ENCODE assay signal across 8 cellular contexts in the genomic region with DNA sequence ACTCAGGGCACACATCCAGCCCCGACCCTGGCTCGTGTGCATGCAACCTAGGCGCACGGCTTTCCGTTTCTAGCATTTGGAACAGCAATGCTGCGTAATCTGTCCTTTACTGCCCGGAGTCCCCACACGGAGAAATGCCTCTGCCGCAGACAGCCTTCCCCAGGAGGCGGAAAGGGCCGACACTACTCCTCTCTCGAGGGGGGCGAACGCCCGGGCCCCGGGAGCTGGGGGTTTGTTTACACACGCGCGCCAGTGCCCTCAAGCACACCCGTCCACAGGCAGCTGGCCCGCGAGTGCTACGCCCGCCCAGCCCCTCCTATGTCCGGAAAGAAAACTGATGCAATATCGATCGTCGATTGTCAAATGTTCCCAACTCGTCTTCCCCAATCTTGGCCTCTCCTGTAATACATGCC. TPM values are rescaled to one million over a fixed set of nuclear protein-coding genes. Genes with fewer than 3 reads are reported as not detected.
DNase-seq lines count a peak whose midpoint lies in the region; ATAC-seq and TF ChIP-seq lines count a peak whose summit lies in the region.

No MANE protein-coding gene starts in this region.

- H3K27ac ChIP-seq in 22Rv1 = peak overlapping the region; percentile 97

- peak overlapping the region; percentile 99 for H3K4me3 Mint-ChIP-seq in activated T-cell treated with anti-CD3 and anti-CD28 coated beads, Interleukin-2, amount 50 U/mL, for 72 hours
- peak overlapping the region; percentile 98 for H3K4me3 Mint-ChIP-seq in natural killer cell treated with Interleukin-12 subunit alpha and Interleukin-12 subunit beta and Interleukin-15 and Interleukin-18, amount 100 ng/mL, for 72 hours
- peak overlapping the region; percentile 97 for H3K4me3 Mint-ChIP-seq in type B pancreatic cell

- peak overlapping the region; percentile 100 for H3K27ac Mint-ChIP-seq in activated T-cell treated with anti-CD3 and anti-CD28 coated beads, Interleukin-2, amount 50 U/mL, for 72 hours
- peak overlapping the region; percentile 99 to 100 for H3K27ac Mint-ChIP-seq in natural killer cell treated with Interleukin-12 subunit alpha and Interleukin-12 subunit beta and Interleukin-15 and Interleukin-18, amount 100 ng/mL, for 72 hours
- H3K27ac Mint-ChIP-seq in type B pancreatic cell = peak overlapping the region; percentile 99

- H3K27me3 Mint-ChIP-seq in activated T-cell treated with anti-CD3 and anti-CD28 coated beads, Interleukin-2, amount 50 U/mL, for 72 hours (ENCODE audit: low read depth) = no peaks in the 10 kb centered on the region
- no peaks in the 10 kb centered on the region for H3K27me3 Mint-ChIP-seq in natural killer cell treated with Interleukin-12 subunit alpha and Interleukin-12 subunit beta and Interleukin-15 and Interleukin-18, amount 100 ng/mL, for 72 hours
- no peaks in the 10 kb centered on the region for H3K27me3 Mint-ChIP-seq in type B pancreatic cell

- peak; percentile 62 for DNase-seq in NCI-H526 treated with DMSO at 0.1 percent for 48 hours (lab: John Stamatoyannopoulos, UW)
- DNase-seq in activated T-cell treated with anti-CD3 and anti-CD28 coated beads, Interleukin-2, amount 50 U/mL, for 72 hours = peak in 1 of 2 donors; percentile 69
- DNase-seq in fibroblast of mammary gland (ENCODE audit: low read depth) = no peak
- peak; percentile 73 for DNase-seq in natural killer cell treated with Interleukin-12 subunit alpha and Interleukin-12 subunit beta and Interleukin-15 and Interleukin-18, amount 100 ng/mL, for 72 hours (ENCODE audit: low spot score)
- DNase-seq in type B pancreatic cell (ENCODE audit: extremely low spot score, unreplicated experiment) = peak; percentile 83

- no peak for TF ChIP-seq CTCF in 22Rv1 (IDR thresholded peaks at IDR 0.05)
- TF ChIP-seq CTCF in fibroblast of mammary gland (conservative IDR thresholded peaks at IDR 0.05; ENCODE audit: control insufficient read depth, insufficient read depth, low read depth, low read length) = no peak
- TF ChIP-seq CTCF in type B pancreatic cell (conservative IDR thresholded peaks at IDR 0.05) = no peak

- H3K4me1 Mint-ChIP-seq in activated T-cell treated with anti-CD3 and anti-CD28 coated beads, Interleukin-2, amount 50 U/mL, for 72 hours (ENCODE audit: low read depth) = peaks cover 76% of the 10 kb centered on the region
- H3K4me1 Mint-ChIP-seq in natural killer cell treated with Interleukin-12 subunit alpha and Interleukin-12 subunit beta and Interleukin-15 and Interleukin-18, amount 100 ng/mL, for 72 hours (ENCODE audit: low read depth in 2 of 2) = peaks cover 61 to 66% of the 10 kb centered on the region in 2 donors
- H3K4me1 Mint-ChIP-seq in type B pancreatic cell (ENCODE audit: unreplicated experiment) = peaks cover 44% of the 10 kb centered on the region

- H3K9me3 Mint-ChIP-seq in activated T-cell treated with anti-CD3 and anti-CD28 coated beads, Interleukin-2, amount 50 U/mL, for 72 hours = no peaks in the 10 kb centered on the region
- H3K9me3 Mint-ChIP-seq in natural killer cell treated with Interleukin-12 subunit alpha and Interleukin-12 subunit beta and Interleukin-15 and Interleukin-18, amount 100 ng/mL, for 72 hours = no peaks in the 10 kb centered on the region
- no peaks in the 10 kb centered on the region for H3K9me3 Mint-ChIP-seq in type B pancreatic cell

- peak overlapping the region; percentile 98 for H3K4me3 ChIP-seq in fibroblast of mammary gland (ENCODE audit: control insufficient read depth, low read depth, low read length)

- peaks cover 27 to 52% of the 10 kb centered on the region in 2 donors for H3K36me3 Mint-ChIP-seq in activated T-cell treated with anti-CD3 and anti-CD28 coated beads, Interleukin-2, amount 50 U/mL, for 72 hours (ENCODE audit: insufficient read depth in 2 of 2)
- peaks cover 42% of the 10 kb centered on the region for H3K36me3 Mint-ChIP-seq in natural killer cell treated with Interleukin-12 subunit alpha and Interleukin-12 subunit beta and Interleukin-15 and Interleukin-18, amount 100 ng/mL, for 72 hours
- H3K36me3 Mint-ChIP-seq in type B pancreatic cell = peaks cover 39% of the 10 kb centered on the region

- peak; percentile 24 for ATAC-seq in GM18498 (IDR thresholded peaks at IDR 0.05; ENCODE audit: unreplicated experiment)
- peak; percentile 13 for ATAC-seq in HG02981 (IDR thresholded peaks at IDR 0.05; ENCODE audit: unreplicated experiment)
- peak; percentile 27 to 34 for ATAC-seq in activated T-cell treated with anti-CD3 and anti-CD28 coated beads, Interleukin-2, amount 50 U/mL, for 72 hours (replicated peaks in 1 of 2)
- peak; percentile 54 to 60 for ATAC-seq in natural killer cell treated with Interleukin-12 subunit alpha and Interleukin-12 subunit beta and Interleukin-15 and Interleukin-18, amount 100 ng/mL, for 72 hours

RNA-seq across cellular contexts. Expression of gene SLC38A2, which starts 0.8 kb away (rescaled TPM):
- total RNA-seq in activated T-cell treated with anti-CD3 and anti-CD28 coated beads, Interleukin-2, amount 50 U/mL, for 72 hours = 100 to 1,000 TPM; 481 to 496 TPM
- total RNA-seq in natural killer cell treated with Interleukin-12 subunit alpha and Interleukin-12 subunit beta and Interleukin-15 and Interleukin-18, amount 100 ng/mL, for 72 hours = 100 to 1,000 TPM; 129 to 192 TPM
- total RNA-seq in type B pancreatic cell (ENCODE audit: low replicate concordance) = 204 and 217 TPM in 2 replicates
